ENCODE assay signal across 11 cellular contexts in genomic region chrX:11363069-11363594, GRCh38.
DNase-seq lines count a peak whose midpoint lies in the region; ATAC-seq, FAIRE-seq and TF ChIP-seq lines count a peak whose summit lies in the region.
"Had no signal": no experiment of that assay in that cellular context is flagged by ENCODE, and none has a peak within 500 bp of the region (broad histone marks: within the 10 kb centered on the region; RNA-seq: fewer than 3 reads in every experiment).

No MANE protein-coding gene starts in this region.

- H2AFZ ChIP-seq in GM12878 (ENCODE audit: control insufficient read depth, low read depth, low read length) (no peak overlapping the region), PC-9 (no peak overlapping the region)

- FAIRE-seq in GM12878 (lab: Jason Lieb, UNC): no peak

- RAD21 ChIA-PET in GM12878 (lab: Charles Lee; ENCODE audit: unreplicated experiment): interaction anchor here (1.0 to 1.2 kb wide), 3 partner anchors 19 to 22 kb away, joined by 3 to 7 read pairs (median 3); no protein-coding TSS in a partner anchor

- intact Hi-C loops in GM12878 (cut with micrococcal nuclease; ENCODE audit: unreplicated experiment): loop anchor here (1.0 kb wide), 1 partner anchor 22 kb away; no protein-coding TSS in a partner anchor
- intact Hi-C loops in aorta (cut with DNase I): no loop called here
- intact Hi-C loops in PC-9 (cut with micrococcal nuclease; ENCODE audit: unreplicated experiment): no loop called here

- H3K27me3 ChIP-seq in GM12878 (replicated peaks in 1 of 2; ENCODE audit: control insufficient read depth in 2 of 2, insufficient read depth in 2 of 2, low read length in 1 of 2) (no peaks in the 10 kb centered on the region), aorta (ENCODE audit: control insufficient read depth in 1 of 2, insufficient read depth in 2 of 2, low read length in 1 of 2) (no peaks in the 10 kb centered on the region), PC-9 (ENCODE audit: insufficient read depth, low read depth) (no peaks in the 10 kb centered on the region)

- H3K4me3 ChIP-seq in GM12878: no peak overlapping the region
- no peak overlapping the region for H3K4me3 ChIP-seq in aorta (ENCODE audit: low read length in 2 of 2)
- H3K4me3 ChIP-seq in PC-9: no peak overlapping the region
- H3K4me3 ChIP-seq: lower lobe of right lung, skin epidermis had no signal

- no peak; a peak in 1 of 6 replicates for TF ChIP-seq CTCF in GM12878 (IDR thresholded peaks at IDR 0.05 in 2 of 3, conservative IDR thresholded peaks at IDR 0.05 in 1 of 3; ENCODE audit: control insufficient read depth in 2 of 3, extremely low read depth in 1 of 3, insufficient read depth in 1 of 3, low read depth in 3 of 3, low read length in 3 of 3)
- TF ChIP-seq CTCF in PC-9 (conservative IDR thresholded peaks at IDR 0.05): no peak

- DNase-seq in GM12878 (ENCODE audit: low read depth, low spot score) (peak; percentile 67), SKM-1 (lab: John Stamatoyannopoulos, UW; ENCODE audit: unreplicated experiment) (no peak), aorta (no peak), GDM1 (lab: John Stamatoyannopoulos, UW) (no peak), PC-9 (no peak)
- DNase-seq: lower lobe of right lung, NCI-H446 had no signal

- POLR2A ChIA-PET in GM12878 (lab: Charles Lee) (no interaction called here), PC-9 (lab: Charles Lee; ENCODE audit: unreplicated experiment) (no interaction called here)

- TF ChIP-seq EP300 in GM12878 (IDR thresholded peaks at IDR 0.05; ENCODE audit: borderline replicate concordance in 1 of 2, control insufficient read depth in 1 of 2, low read depth in 2 of 2, low read length in 2 of 2): peak; percentile 79 to 91

- TF ChIP-seq POLR2A in GM12878 (IDR thresholded peaks at IDR 0.05; ENCODE audit: low read depth, low read length): no peak

- no peaks in the 10 kb centered on the region for H3K4me1 ChIP-seq in GM12878 (ENCODE audit: control insufficient read depth, insufficient read depth, low read length)
- H3K4me1 ChIP-seq in aorta (ENCODE audit: control insufficient read depth in 1 of 2, insufficient read depth in 2 of 2, low read length in 2 of 2): no peaks in the 10 kb centered on the region
- H3K4me1 ChIP-seq in PC-9 (replicated peaks; ENCODE audit: insufficient read depth): no peaks in the 10 kb centered on the region
- H3K4me1 ChIP-seq: lower lobe of right lung had no signal

- SMC1A ChIA-PET in GM12878 (lab: Charles Lee; ENCODE audit: uncharacterized antibody, unreplicated experiment): interaction anchor here (0.9 to 1.3 kb wide), 9 partner anchors 9 to 61 kb away, joined by 3 to 6 read pairs (median 3); no protein-coding TSS in a partner anchor

- H3K9me3 ChIP-seq in GM12878 (replicated peaks; ENCODE audit: control insufficient read depth, insufficient read depth, low read length) (no peaks in the 10 kb centered on the region; the same call in 2 of the 3 replicates), aorta (ENCODE audit: control insufficient read depth, low read length) (no peaks in the 10 kb centered on the region), PC-9 (ENCODE audit: insufficient read depth, low read depth) (no peaks in the 10 kb centered on the region)
- H3K9me3 ChIP-seq: lower lobe of right lung had no signal

- no peaks in the 10 kb centered on the region for H3F3A ChIP-seq in PC-9 (ENCODE audit: insufficient read depth, low read depth)

- no peak for TF ChIP-seq RAD21 in GM12878 (IDR thresholded peaks at IDR 0.05; ENCODE audit: insufficient read depth, low read depth, low read length)

- WGBS in GM12878 (ENCODE audit: insufficient coverage, insufficient replicate concordance, low lambda C conversion rate, missing lambda C conversion rate): 4% methylated on average over 4 of the region's 4 CpGs
- WGBS in aorta, 2 donors: 76 to 83% methylated on average over 4 of the region's 4 CpGs

- no peak overlapping the region for H3K9ac ChIP-seq in GM12878 (ENCODE audit: control insufficient read depth, insufficient read depth, low read length)

- H3K79me2 ChIP-seq in GM12878 (ENCODE audit: control insufficient read depth, insufficient read depth, low read length) (no peaks in the 10 kb centered on the region), PC-9 (ENCODE audit: low read depth) (no peaks in the 10 kb centered on the region)

- H3K4me2 ChIP-seq in GM12878 (ENCODE audit: control insufficient read depth, insufficient read depth) (no peak overlapping the region), PC-9 (no peak overlapping the region)

- H3K36me3 ChIP-seq in GM12878 (ENCODE audit: control insufficient read depth in 2 of 2, insufficient read depth in 2 of 2, low read length in 1 of 2): no peaks in the 10 kb centered on the region
- no peaks in the 10 kb centered on the region for H3K36me3 ChIP-seq in aorta (ENCODE audit: control insufficient read depth in 1 of 2, insufficient read depth in 2 of 2, low read length in 1 of 2)
- H3K36me3 ChIP-seq in PC-9 (ENCODE audit: low read depth): no peaks in the 10 kb centered on the region
- H3K36me3 ChIP-seq: lower lobe of right lung had no signal

- H3K27ac ChIP-seq in GM12878 (ENCODE audit: control insufficient read depth, insufficient read depth) (peak overlapping the region; percentile 22; the same call in 1 of the 2 replicates), aorta (ENCODE audit: low read depth in 1 of 2, low read length in 2 of 2) (no peak overlapping the region), PC-9 (no peak overlapping the region)
- H3K27ac ChIP-seq: lower lobe of right lung, skin epidermis had no signal

- no peaks in the 10 kb centered on the region for H3K9me2 ChIP-seq in PC-9 (ENCODE audit: insufficient read depth)

- ATAC-seq in GM18502 (IDR thresholded peaks at IDR 0.05; ENCODE audit: poor library complexity, unreplicated experiment) (peak; percentile 99), GM21447 (IDR thresholded peaks at IDR 0.05; ENCODE audit: unreplicated experiment) (peak; percentile 96), HG03139 (IDR thresholded peaks at IDR 0.05; ENCODE audit: unreplicated experiment) (peak; percentile 91), GM12878 (peak; percentile 99), aorta (ENCODE audit: low FRiP score) (no peak)

- H4K20me1 ChIP-seq in GM12878 (ENCODE audit: control insufficient read depth, insufficient read depth) (no peaks in the 10 kb centered on the region), PC-9 (ENCODE audit: insufficient read depth) (no peaks in the 10 kb centered on the region)

- CTCF ChIA-PET in GM12878 (lab: Yijun Ruan, JAX): interaction anchor here (0.6 to 1.6 kb wide), 5 partner anchors 11 to 168 kb away, joined by 3 to 12 read pairs (median 5); no protein-coding TSS in a partner anchor
- CTCF ChIA-PET in PC-9 (lab: Charles Lee): no interaction called here

- BruUV-seq in GM12878 (replicated peaks; lab: Mats Ljungman, UMichigan) (no TSS peak), PC-9 (replicated peaks; lab: Mats Ljungman, UMichigan) (no TSS peak)

- in situ Hi-C loops in GM12878 (cut with MboI): no loop called here

TF ChIP-seq in GM12878, 131 proteins besides CTCF, POLR2A, EP300 and RAD21 (continues in another document):
- TF ChIP-seq NBN (IDR thresholded peaks at IDR 0.05) (peak; percentile 87), TARDBP (IDR thresholded peaks at IDR 0.05; ENCODE audit: borderline replicate concordance) (no peak), ZNF622 (IDR thresholded peaks at IDR 0.05) (no peak), CBFB (IDR thresholded peaks at IDR 0.05; ENCODE audit: low read depth) (no peak), ZBTB40 (IDR thresholded peaks at IDR 0.05; ENCODE audit: borderline replicate concordance) (no peak; the same call in 1 of the 2 replicates), TCF3 (IDR thresholded peaks at IDR 0.05; ENCODE audit: borderline replicate concordance, insufficient read depth, low read depth, low read length) (0 out of 2 replicates have a peak, but pooled peaks have one; percentile 10), HDAC6 (IDR thresholded peaks at IDR 0.05; ENCODE audit: unreplicated experiment) (no peak), NRF1 (conservative IDR thresholded peaks at IDR 0.05; ENCODE audit: low read depth, low read length) (no peak), MEF2B (IDR thresholded peaks at IDR 0.05; ENCODE audit: partially characterized antibody, poor library complexity, severe bottlenecking) (peak; percentile 96)
